ENCODE assay signal across 9 cellular contexts in genomic region chr16:11665071-11665491, GRCh38. TPM values are rescaled to one million over a fixed set of nuclear protein-coding genes. Genes with fewer than 3 reads are reported as not detected.
A peak's percentile ranks its signal among the peaks of the same experiment; 100 is the strongest.
DNase-seq lines count a peak whose midpoint lies in the region; ATAC-seq and TF ChIP-seq lines count a peak whose summit lies in the region.
"Had no signal": no experiment of that assay in that cellular context is flagged by ENCODE, and none has a peak within 500 bp of the region (broad histone marks: within the 10 kb centered on the region; RNA-seq: fewer than 3 reads in every experiment).

No MANE protein-coding gene starts in this region.

- H3K9me3 ChIP-seq in HEK293 (ENCODE audit: control insufficient read depth, insufficient read depth, low read depth, low read length) = no peaks in the 10 kb centered on the region
- H3K9me3 ChIP-seq: heart right ventricle had no signal

- TF ChIP-seq CTCF in HEK293 (tag by site-specific recombination; IDR thresholded peaks at IDR 0.05) = no peak

- peak overlapping the region; percentile 7 for H3K4me3 Mint-ChIP-seq in activated CD4-positive, alpha-beta memory T cell treated with anti-CD3 and anti-CD28 coated beads, Interleukin-2, amount 10 ng/mL, durations not matched to agents 7 days and 5 days

- H3K9me3 Mint-ChIP-seq in activated CD4-positive, alpha-beta memory T cell treated with anti-CD3 and anti-CD28 coated beads, Interleukin-2, amount 10 ng/mL, durations not matched to agents 7 days and 5 days = no peaks in the 10 kb centered on the region

- peaks cover 27% of the 10 kb centered on the region for H3K27me3 Mint-ChIP-seq in activated CD4-positive, alpha-beta memory T cell treated with anti-CD3 and anti-CD28 coated beads, Interleukin-2, amount 10 ng/mL, durations not matched to agents 7 days and 5 days

- no peak overlapping the region for H3K27ac ChIP-seq in HEK293 (ENCODE audit: extremely low read depth, low read depth, low read length)

- no peaks in the 10 kb centered on the region for H3K36me3 ChIP-seq in HEK293 (ENCODE audit: control insufficient read depth in 2 of 2, insufficient read depth in 1 of 2, low read length in 2 of 2)
- H3K36me3 ChIP-seq: heart right ventricle had no signal

- no peak overlapping the region for H3K4me3 ChIP-seq in HEK293 (ENCODE audit: low read depth, low read length)

- POLR2A ChIA-PET in HEK293 (lab: Yijun Ruan, JAX) = no interaction called here
- POLR2A ChIA-PET in activated CD4-positive, alpha-beta memory T cell treated with anti-CD3 and anti-CD28 coated beads, Interleukin-2, amount 10 ng/mL, durations not matched to agents 7 days and 5 days (lab: Charles Lee) = interaction anchor here (0.6 to 0.8 kb wide), 3 partner anchors 8 to 587 kb away, joined by 3 read pairs; no protein-coding TSS in a partner anchor

- DNase-seq in D341Med (ENCODE audit: low spot score) = peak; percentile 74
- DNase-seq in activated CD4-positive, alpha-beta memory T cell treated with anti-CD3 and anti-CD28 coated beads, Interleukin-2, amount 10 ng/mL, durations not matched to agents 7 days and 5 days = peak; percentile 42
- DNase-seq in islet precursor cell = peak; percentile 49
- no peak for DNase-seq in occipital lobe (lab: John Stamatoyannopoulos, UW)
- no peak for DNase-seq in OCI-M2 (lab: John Stamatoyannopoulos, UW; ENCODE audit: unreplicated experiment)
- DNase-seq: dermis blood vessel endothelial cell, heart right ventricle had no signal

- no peaks in the 10 kb centered on the region for H3K36me3 Mint-ChIP-seq in activated CD4-positive, alpha-beta memory T cell treated with anti-CD3 and anti-CD28 coated beads, Interleukin-2, amount 10 ng/mL, durations not matched to agents 7 days and 5 days (ENCODE audit: low read depth)

- CTCF ChIA-PET in HEK293 (lab: Yijun Ruan, JAX) = interaction anchor here (0.6 to 1.0 kb wide), 2 partner anchors 132 to 256 kb away, joined by 3 to 4 read pairs; partner anchors contain the start of gene ZC3H7A
- CTCF ChIA-PET in activated CD4-positive, alpha-beta memory T cell treated with anti-CD3 and anti-CD28 coated beads, Interleukin-2, amount 10 ng/mL, durations not matched to agents 7 days and 5 days (lab: Charles Lee) = interaction anchor here (1.0 to 2.0 kb wide), 4 partner anchors 10 to 133 kb away, joined by 3 to 6 read pairs (median 3); partner anchors contain the start of gene LITAF

- peaks cover 35% of the 10 kb centered on the region for H3K4me1 Mint-ChIP-seq in activated CD4-positive, alpha-beta memory T cell treated with anti-CD3 and anti-CD28 coated beads, Interleukin-2, amount 10 ng/mL, durations not matched to agents 7 days and 5 days

- no peak for ATAC-seq in GM19452 (IDR thresholded peaks at IDR 0.05; ENCODE audit: unreplicated experiment)
- ATAC-seq: heart right ventricle had no signal

- no peaks in the 10 kb centered on the region for H3K4me1 ChIP-seq in HEK293 (ENCODE audit: control insufficient read depth, insufficient read depth, low read length)

- H3K27ac Mint-ChIP-seq in activated CD4-positive, alpha-beta memory T cell treated with anti-CD3 and anti-CD28 coated beads, Interleukin-2, amount 10 ng/mL, durations not matched to agents 7 days and 5 days = peak overlapping the region; percentile 40

TF ChIP-seq in HEK293, 187 proteins besides CTCF, POLR2A, EP300 and RAD21:
- 0 out of 2 replicates have a peak, but pooled peaks have one; percentile 22 for TF ChIP-seq ZNF121 (tag by site-specific recombination; IDR thresholded peaks at IDR 0.05)
- peak; percentile 88 for TF ChIP-seq SP7 (tag by site-specific recombination; IDR thresholded peaks at IDR 0.05)
- no peak for TF ChIP-seq GLI4 (tag by site-specific recombination; IDR thresholded peaks at IDR 0.05)
- peak; percentile 90 for TF ChIP-seq ZIC2 (tag by site-specific recombination; IDR thresholded peaks at IDR 0.05)
TF ChIP-seq in HEK293: peak in this region for 3.

RNA-seq across cellular contexts. Expression of gene SNN, which starts 3.2 kb away (rescaled TPM):
- total RNA-seq in activated CD4-positive, alpha-beta memory T cell treated with anti-CD3 and anti-CD28 coated beads, Interleukin-2, amount 10 ng/mL, durations not matched to agents 7 days and 5 days = 1 to 10 TPM; 6.2 to 7.3 TPM
- total RNA-seq in occipital lobe = 143 TPM

Comparison
In these comparisons a context has a peak if more than half of its experiments do, and no peak if none do; other contexts are left out.
1. DNase-seq: peak in D341Med (single experiment), activated CD4-positive, alpha-beta memory T cell treated with anti-CD3 and anti-CD28 coated beads, Interleukin-2, amount 10 ng/mL, durations not matched to agents 7 days and 5 days (single experiment) and islet precursor cell (single experiment); none in occipital lobe (single experiment) and OCI-M2 (single experiment).
2. RNA of gene SNN, which starts 3.2 kb away (total RNA-seq): 143 TPM in occipital lobe (single experiment); 6.2 to 7.3 TPM in activated CD4-positive, alpha-beta memory T cell treated with anti-CD3 and anti-CD28 coated beads, Interleukin-2, amount 10 ng/mL, durations not matched to agents 7 days and 5 days; every median in the first group is over 10 times any median in the second.